Comparison of ENCODE assay signal across 1 cellular context in the genomic region with DNA sequence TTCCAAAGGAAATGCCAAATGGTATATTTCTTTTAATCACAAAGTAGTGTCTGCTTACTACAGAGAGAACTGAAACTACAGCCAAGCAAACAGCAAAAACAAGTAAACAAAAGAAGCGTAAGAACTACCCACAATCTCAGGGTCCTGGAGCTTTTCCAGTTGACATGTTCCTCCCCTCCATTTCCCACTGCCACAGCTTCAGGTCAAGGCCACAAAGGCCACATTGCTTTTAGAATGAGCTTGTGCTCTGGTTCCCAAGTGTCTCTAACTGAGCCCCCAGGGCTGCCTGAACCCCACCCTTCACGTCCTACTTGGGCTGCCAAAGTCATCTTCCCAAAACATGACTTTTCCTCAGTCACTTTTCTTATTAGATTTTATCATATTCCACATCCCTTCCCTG.
TF ChIP-seq lines count a peak whose summit lies in the region.

No MANE protein-coding gene starts in this region.

TF ChIP-seq in K562, 482 proteins besides CTCF, POLR2A, EP300 and RAD21:
- TF ChIP-seq, protein P1, sequence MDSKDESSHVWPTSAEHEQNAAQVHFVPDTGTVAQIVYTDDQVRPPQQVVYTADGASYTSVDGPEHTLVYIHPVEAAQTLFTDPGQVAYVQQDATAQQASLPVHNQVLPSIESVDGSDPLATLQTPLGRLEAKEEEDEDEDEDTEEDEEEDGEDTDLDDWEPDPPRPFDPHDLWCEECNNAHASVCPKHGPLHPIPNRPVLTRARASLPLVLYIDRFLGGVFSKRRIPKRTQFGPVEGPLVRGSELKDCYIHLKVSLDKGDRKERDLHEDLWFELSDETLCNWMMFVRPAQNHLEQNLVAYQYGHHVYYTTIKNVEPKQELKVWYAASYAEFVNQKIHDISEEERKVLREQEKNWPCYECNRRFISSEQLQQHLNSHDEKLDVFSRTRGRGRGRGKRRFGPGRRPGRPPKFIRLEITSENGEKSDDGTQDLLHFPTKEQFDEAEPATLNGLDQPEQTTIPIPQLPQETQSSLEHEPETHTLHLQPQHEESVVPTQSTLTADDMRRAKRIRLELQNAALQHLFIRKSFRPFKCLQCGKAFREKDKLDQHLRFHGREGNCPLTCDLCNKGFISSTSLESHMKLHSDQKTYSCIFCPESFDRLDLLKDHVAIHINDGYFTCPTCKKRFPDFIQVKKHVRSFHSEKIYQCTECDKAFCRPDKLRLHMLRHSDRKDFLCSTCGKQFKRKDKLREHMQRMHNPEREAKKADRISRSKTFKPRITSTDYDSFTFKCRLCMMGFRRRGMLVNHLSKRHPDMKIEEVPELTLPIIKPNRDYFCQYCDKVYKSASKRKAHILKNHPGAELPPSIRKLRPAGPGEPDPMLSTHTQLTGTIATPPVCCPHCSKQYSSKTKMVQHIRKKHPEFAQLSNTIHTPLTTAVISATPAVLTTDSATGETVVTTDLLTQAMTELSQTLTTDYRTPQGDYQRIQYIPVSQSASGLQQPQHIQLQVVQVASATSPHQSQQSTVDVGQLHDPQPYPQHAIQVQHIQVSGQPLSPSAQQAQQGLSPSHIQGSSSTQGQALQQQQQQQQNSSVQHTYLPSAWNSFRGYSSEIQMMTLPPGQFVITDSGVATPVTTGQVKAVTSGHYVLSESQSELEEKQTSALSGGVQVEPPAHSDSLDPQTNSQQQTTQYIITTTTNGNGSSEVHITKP (IDR thresholded peaks at IDR 0.05; ENCODE audit: partially characterized antibody): peak; percentile 6
- TF ChIP-seq, protein P2, sequence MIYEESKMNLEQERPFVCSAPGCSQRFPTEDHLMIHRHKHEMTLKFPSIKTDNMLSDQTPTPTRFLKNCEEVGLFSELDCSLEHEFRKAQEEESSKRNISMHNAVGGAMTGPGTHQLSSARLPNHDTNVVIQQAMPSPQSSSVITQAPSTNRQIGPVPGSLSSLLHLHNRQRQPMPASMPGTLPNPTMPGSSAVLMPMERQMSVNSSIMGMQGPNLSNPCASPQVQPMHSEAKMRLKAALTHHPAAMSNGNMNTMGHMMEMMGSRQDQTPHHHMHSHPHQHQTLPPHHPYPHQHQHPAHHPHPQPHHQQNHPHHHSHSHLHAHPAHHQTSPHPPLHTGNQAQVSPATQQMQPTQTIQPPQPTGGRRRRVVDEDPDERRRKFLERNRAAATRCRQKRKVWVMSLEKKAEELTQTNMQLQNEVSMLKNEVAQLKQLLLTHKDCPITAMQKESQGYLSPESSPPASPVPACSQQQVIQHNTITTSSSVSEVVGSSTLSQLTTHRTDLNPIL (CRISPR knock-in tag; IDR thresholded peaks at IDR 0.05): no peak
